ENCODE assay signal across 21 cellular contexts in genomic region chr1:219292341-219292740, GRCh38.
"Had no signal": no experiment of that assay in that cellular context is flagged by ENCODE, and none has a peak within 500 bp of the region (broad histone marks: within the 10 kb centered on the region; RNA-seq: fewer than 3 reads in every experiment).

No MANE protein-coding gene starts in this region.

- H3K4me3 ChIP-seq: lower lobe of right lung, ovary, right atrium auricular region, spleen, suprapubic skin, tibial nerve, uterus had no signal

- H3K27ac ChIP-seq: lower lobe of right lung, ovary, right atrium auricular region, spleen, suprapubic skin, tibial nerve had no signal

- H3K27me3 Mint-ChIP-seq: naive thymus-derived CD8-positive, alpha-beta T cell; progenitor cell of endocrine pancreas; stimulated activated naive CD8-positive, alpha-beta T cell treated with anti-CD3 and anti-CD28 coated beads, Interleukin-15, Interleukin-2, amounts not matched to agents 100 ng/mL and 50 ng/mL, for 24 hours; type B pancreatic cell had no signal

- H3K9me3 ChIP-seq: lower lobe of right lung, ovary, right atrium auricular region, spleen, suprapubic skin, tibial nerve, uterus had no signal

- H3K36me3 ChIP-seq: lower lobe of right lung, ovary, right atrium auricular region, spleen, suprapubic skin, tibial nerve, uterus had no signal

- H3K9me3 Mint-ChIP-seq: naive thymus-derived CD8-positive, alpha-beta T cell; stimulated activated effector memory CD8-positive, alpha-beta T cell treated with anti-CD3 and anti-CD28 coated beads, Interleukin-12 subunit alpha, Interleukin-12 subunit beta, amount 100 ng/mL, for 72 hours; stimulated activated naive CD8-positive, alpha-beta T cell treated with anti-CD3 and anti-CD28 coated beads, Interleukin-15, Interleukin-2, amounts not matched to agents 100 ng/mL and 50 ng/mL, for 24 hours; type B pancreatic cell had no signal

- H3K4me1 ChIP-seq: lower lobe of right lung, right atrium auricular region, spleen, suprapubic skin, tibial nerve had no signal

- H3K4me3 Mint-ChIP-seq: naive thymus-derived CD8-positive, alpha-beta T cell; stimulated activated effector memory CD8-positive, alpha-beta T cell treated with anti-CD3 and anti-CD28 coated beads, Interleukin-12 subunit alpha, Interleukin-12 subunit beta, amount 100 ng/mL, for 72 hours; stimulated activated naive CD8-positive, alpha-beta T cell treated with anti-CD3 and anti-CD28 coated beads, Interleukin-15, Interleukin-2, amounts not matched to agents 100 ng/mL and 50 ng/mL, for 24 hours; type B pancreatic cell had no signal

- H3K36me3 Mint-ChIP-seq: stimulated activated effector memory CD8-positive, alpha-beta T cell treated with anti-CD3 and anti-CD28 coated beads, Interleukin-12 subunit alpha, Interleukin-12 subunit beta, amount 100 ng/mL, for 72 hours had no signal

- DNase-seq: hippocampal formation; kidney glomerular epithelial cell; left cardiac atrium; lower lobe of right lung; mammary epithelial cell; mesenchymal stem cell; naive thymus-derived CD8-positive, alpha-beta T cell; ovary; small intestine; spleen; stimulated activated CD4-positive, alpha-beta T cell treated with anti-CD3 and anti-CD28 coated beads, Interleukin-4, amount 100 ng/mL, for 24 hours; stimulated activated naive CD4-positive, alpha-beta T cell; uterus had no signal

- ATAC-seq: left lobe of liver; lower lobe of right lung; naive thymus-derived CD8-positive, alpha-beta T cell; stimulated activated effector memory CD8-positive, alpha-beta T cell treated with anti-CD3 and anti-CD28 coated beads, Interleukin-12 subunit alpha, Interleukin-12 subunit beta, amount 100 ng/mL, for 72 hours had no signal

- H3K27ac Mint-ChIP-seq: naive thymus-derived CD8-positive, alpha-beta T cell; progenitor cell of endocrine pancreas; stimulated activated effector memory CD8-positive, alpha-beta T cell treated with anti-CD3 and anti-CD28 coated beads, Interleukin-12 subunit alpha, Interleukin-12 subunit beta, amount 100 ng/mL, for 72 hours; stimulated activated naive CD8-positive, alpha-beta T cell treated with anti-CD3 and anti-CD28 coated beads, Interleukin-15, Interleukin-2, amounts not matched to agents 100 ng/mL and 50 ng/mL, for 24 hours; type B pancreatic cell had no signal

- H3K4me1 Mint-ChIP-seq: naive thymus-derived CD8-positive, alpha-beta T cell; stimulated activated effector memory CD8-positive, alpha-beta T cell treated with anti-CD3 and anti-CD28 coated beads, Interleukin-12 subunit alpha, Interleukin-12 subunit beta, amount 100 ng/mL, for 72 hours had no signal

- H3K27me3 ChIP-seq: ovary, right atrium auricular region, spleen, suprapubic skin, tibial nerve, uterus had no signal
